Comparison of ENCODE assay signal across 11 cellular contexts in the genomic region with DNA sequence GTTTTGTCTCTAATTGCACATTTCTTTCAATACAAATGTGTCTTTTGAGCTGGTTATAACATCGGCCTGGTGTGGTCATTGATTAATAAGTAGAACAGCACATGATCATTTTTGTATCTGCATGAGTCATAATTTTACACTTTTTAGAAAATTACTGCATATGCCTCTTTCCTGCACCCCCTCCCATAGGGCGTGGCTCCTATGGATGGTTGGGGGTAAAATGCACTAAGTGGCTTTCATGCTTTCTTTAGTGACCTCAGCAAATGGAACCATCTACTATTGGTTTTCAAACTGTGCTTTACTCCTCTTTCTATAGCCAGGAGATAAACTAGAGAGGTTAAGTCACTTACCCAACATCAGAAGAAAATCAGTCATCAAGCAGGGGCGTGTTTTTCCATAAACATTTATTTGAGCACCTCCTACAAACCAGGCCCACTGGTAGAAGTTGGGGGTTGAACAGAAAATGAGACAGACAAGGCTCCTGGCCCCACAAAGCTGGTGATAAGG. TPM values are rescaled to one million over a fixed set of nuclear protein-coding genes. Genes with fewer than 3 reads are reported as not detected.
DNase-seq lines count a peak whose midpoint lies in the region; ATAC-seq, FAIRE-seq and TF ChIP-seq lines count a peak whose summit lies in the region.
"Had no signal": no experiment of that assay in that cellular context is flagged by ENCODE, and none has a peak within 500 bp of the region (broad histone marks: within the 10 kb centered on the region; RNA-seq: fewer than 3 reads in every experiment).

No MANE protein-coding gene starts in this region.

- no peaks in the 10 kb centered on the region for H3K9me3 Mint-ChIP-seq in CD14-positive monocyte

- H3K4me3 Mint-ChIP-seq in CD14-positive monocyte, result no peak overlapping the region

- peaks cover 10 to 11% of the 10 kb centered on the region in 2 donors for H3K36me3 Mint-ChIP-seq in CD14-positive monocyte

- intact Hi-C loops in CD14-positive monocyte (cut with micrococcal nuclease), result no loop called here
- intact Hi-C loops in kidney (cut with DNase I), result no loop called here

- TF ChIP-seq CTCF in CD14-positive monocyte (IDR thresholded peaks at IDR 0.05) (no peak), HL-60 (IDR thresholded peaks at IDR 0.05; ENCODE audit: insufficient read depth, low read length) (no peak), neutrophil (IDR thresholded peaks at IDR 0.05) (no peak), kidney (IDR thresholded peaks at IDR 0.05; ENCODE audit: borderline replicate concordance, extremely low read depth, insufficient read depth) (no peak)

- H3K9me3 ChIP-seq in neutrophil (no peaks in the 10 kb centered on the region), kidney (ENCODE audit: control insufficient read depth in 1 of 2, low read length in 2 of 2) (no peaks in the 10 kb centered on the region)

- H3K9ac ChIP-seq in kidney (ENCODE audit: low read length in 2 of 2), result no peak overlapping the region

- H3K4me3 ChIP-seq in HL-60 (replicated peaks; ENCODE audit: insufficient read depth, low read length) (no peak overlapping the region), neutrophil (ENCODE audit: low read depth in 1 of 2, low read length in 1 of 2) (no peak overlapping the region), kidney (ENCODE audit: low read length in 2 of 2) (no peak overlapping the region)

- H3K4me1 Mint-ChIP-seq in CD14-positive monocyte, result peaks cover 91% of the 10 kb centered on the region

- ATAC-seq in HG03378 (IDR thresholded peaks at IDR 0.05; ENCODE audit: unreplicated experiment), result no peak

- H3K36me3 ChIP-seq in neutrophil (no peaks in the 10 kb centered on the region), kidney (ENCODE audit: control insufficient read depth in 1 of 2, insufficient read depth in 2 of 2, low read length in 2 of 2) (no peaks in the 10 kb centered on the region)

- FAIRE-seq in kidney (lab: Jason Lieb, UNC) (no peak), urothelium cell line (lab: Jason Lieb, UNC) (no peak)

- H3K27me3 ChIP-seq in HL-60 (ENCODE audit: insufficient read depth, poor library complexity, severe bottlenecking) (no peaks in the 10 kb centered on the region), neutrophil (no peaks in the 10 kb centered on the region)

- H3K27ac ChIP-seq in HL-60 (replicated peaks) (peak overlapping the region; percentile 92), neutrophil (peak overlapping the region; percentile 33), kidney (ENCODE audit: low read depth in 2 of 2, low read length in 2 of 2) (no peak overlapping the region)

- H3K4me1 ChIP-seq in neutrophil (ENCODE audit: control insufficient read depth in 1 of 2, insufficient read depth in 1 of 2, low read depth in 1 of 2, low read length in 1 of 2) (peaks cover 85 to 87% of the 10 kb centered on the region in 2 experiments), kidney (ENCODE audit: control insufficient read depth in 1 of 2, insufficient read depth in 1 of 2, low read depth in 1 of 2, low read length in 2 of 2) (peaks cover 30 to 46% of the 10 kb centered on the region in 2 donors)

- DNase-seq in CD14-positive monocyte (ENCODE audit: low spot score), result no peak
- DNase-seq in HL-60 (ENCODE audit: low read depth in 1 of 2, low spot score in 1 of 2), result no peak
- DNase-seq in activated naive CD4-positive, alpha-beta T cell treated with anti-CD3 and anti-CD28 coated beads, Interleukin-2, amount 50 U/mL, for 16 hours, result peak; percentile 45
- no peak for DNase-seq in amygdala (lab: John Stamatoyannopoulos, UW)
- DNase-seq in kidney, result no peak
- no peak for DNase-seq in urothelium cell line (ENCODE audit: low spot score)
- DNase-seq: effector CD8-positive, alpha-beta T cell; NCI-H2029 treated with DMSO at 0.1 percent for 48 hours; substantia nigra had no signal

- H3K27me3 Mint-ChIP-seq in CD14-positive monocyte (ENCODE audit: low read depth in 3 of 3), result peaks cover 0 to 3% (median 2%) of the 10 kb centered on the region in 3 donors

- H3K27ac Mint-ChIP-seq in CD14-positive monocyte, result peak overlapping the region in 6 of 7 donors; percentile 27 to 98 (median 66)

RNA-seq across cellular contexts. Expression of gene ANXA6, which starts 3.8 kb away (rescaled TPM):
- polyA plus RNA-seq in CD14-positive monocyte (100 to 1,000 TPM in 1 of 2 donors, 10 to 100 TPM in 1; 93.5 to 124 TPM), kidney (ENCODE audit: insufficient read depth, low read depth, low replicate concordance) (183 TPM)
- 107 TPM for total RNA-seq in kidney

Comparison
In these comparisons a context has a peak if more than half of its experiments do, and no peak if none do; other contexts are left out.
1. H3K27ac ChIP-seq: peak in HL-60 (single experiment) and neutrophil (single experiment); none in kidney (0 of 2).